ENCODE assay signal across 8 cellular contexts in genomic region chr1:12052008-12052573, GRCh38. TPM values are rescaled to one million over a fixed set of nuclear protein-coding genes. Genes with fewer than 3 reads are reported as not detected.
DNase-seq lines count a peak whose midpoint lies in the region; ATAC-seq and TF ChIP-seq lines count a peak whose summit lies in the region.

No MANE protein-coding gene starts in this region.

- peak; percentile 65 for DNase-seq in stimulated activated CD4-positive, alpha-beta T cell treated with anti-CD3 and anti-CD28 coated beads, Interleukin-15, amount 100 ng/mL, for 24 hours
- DNase-seq in stimulated activated CD4-positive, alpha-beta T cell treated with anti-CD3 and anti-CD28 coated beads, Interleukin-2, amount 100 ng/mL, for 48 hours: no peak
- peak; percentile 65 for DNase-seq in HCT116 (ENCODE audit: low read depth, low spot score)
- peak; percentile 86 for DNase-seq in adipocyte (ENCODE audit: low read depth)
- DNase-seq in inferior parietal cortex (ENCODE audit: extremely low spot score): peak; percentile 48
- peak; percentile 44 to 77 for DNase-seq in stimulated activated naive CD8-positive, alpha-beta T cell treated with anti-CD3 and anti-CD28 coated beads, Interleukin-15, amount 100 ng/mL, for 72 hours
- DNase-seq in NCI-H82 treated with DMSO at 0.1 percent for 48 hours (lab: John Stamatoyannopoulos, UW; ENCODE audit: unreplicated experiment): no peak

- H3K4me2 ChIP-seq in HCT116 (ENCODE audit: low read length): peak overlapping the region; percentile 81
- peak overlapping the region; percentile 49 for H3K4me2 ChIP-seq in Loucy (ENCODE audit: low read depth, low read length, poor library complexity, severe bottlenecking)

- no peak for TF ChIP-seq RAD21 in HCT116 (IDR thresholded peaks at IDR 0.05; ENCODE audit: low read depth)

- TF ChIP-seq CTCF in HCT116 (IDR thresholded peaks at IDR 0.05 in 2 of 3, conservative IDR thresholded peaks at IDR 0.05 in 1 of 3; ENCODE audit: borderline replicate concordance in 1 of 3, insufficient read depth in 1 of 3, low read depth in 2 of 3, low read length in 2 of 3): no peak
- TF ChIP-seq CTCF in Loucy (conservative IDR thresholded peaks at IDR 0.05; ENCODE audit: low read length): no peak

- RAD21 ChIA-PET in HCT116 (lab: Charles Lee; ENCODE audit: low non-redundant PET in 1 of 2, low total read pairs in 2 of 2, uncharacterized antibody in 2 of 2, unreplicated experiment in 2 of 2): interaction anchor here in 1 of 2 experiments (0.7 kb wide), 1 partner anchor 199 kb away, joined by 3 read pairs; no protein-coding TSS in a partner anchor

- POLR2A ChIA-PET in HCT116 (lab: Charles Lee): interaction anchor here (1.1 to 1.4 kb wide), 2 partner anchors 142 to 144 kb away, joined by 5 to 6 read pairs; no protein-coding TSS in a partner anchor

- peaks cover 16% of the 10 kb centered on the region for H3K27me3 Mint-ChIP-seq in stimulated activated naive CD8-positive, alpha-beta T cell treated with anti-CD3 and anti-CD28 coated beads, Interleukin-15, amount 100 ng/mL, for 72 hours

- H3K9me2 ChIP-seq in HCT116 (ENCODE audit: insufficient read depth): no peaks in the 10 kb centered on the region
- no peaks in the 10 kb centered on the region for H3K9me2 ChIP-seq in Loucy (replicated peaks; ENCODE audit: low read depth, low read length)

- H3K27ac Mint-ChIP-seq in stimulated activated naive CD8-positive, alpha-beta T cell treated with anti-CD3 and anti-CD28 coated beads, Interleukin-15, amount 100 ng/mL, for 72 hours: peak overlapping the region in 1 of 2 donors; percentile 47

- ATAC-seq in HCT116: peak; percentile 98
- ATAC-seq in stimulated activated naive CD8-positive, alpha-beta T cell treated with anti-CD3 and anti-CD28 coated beads, Interleukin-15, amount 100 ng/mL, for 72 hours: peak; percentile 62

- peak overlapping the region; percentile 44 to 63 for H3K4me3 Mint-ChIP-seq in stimulated activated naive CD8-positive, alpha-beta T cell treated with anti-CD3 and anti-CD28 coated beads, Interleukin-15, amount 100 ng/mL, for 72 hours

- TF ChIP-seq POLR2A in HCT116 (IDR thresholded peaks at IDR 0.05; ENCODE audit: borderline replicate concordance, extremely low read depth, insufficient read depth, insufficient read length): no peak

- peak overlapping the region; percentile 37 for H3K27ac ChIP-seq in HCT116 (ENCODE audit: low read depth, low read length)

- CTCF ChIA-PET in HCT116 (lab: Charles Lee): interaction anchor here (1.1 kb wide), 1 partner anchor 16 kb away, joined by 3 read pairs; no protein-coding TSS in a partner anchor

- no peaks in the 10 kb centered on the region for H4K20me1 ChIP-seq in HCT116 (ENCODE audit: insufficient read depth)
- H4K20me1 ChIP-seq in Loucy (ENCODE audit: insufficient read depth, low read length, poor library complexity, severe bottlenecking): no peaks in the 10 kb centered on the region

- H2AFZ ChIP-seq in HCT116 (ENCODE audit: low read depth, low read length, poor library complexity, severe bottlenecking): peak overlapping the region; percentile 70
- H2AFZ ChIP-seq in Loucy (ENCODE audit: low read length): peak overlapping the region; percentile 32

- H3K36me3 ChIP-seq in HCT116 (ENCODE audit: control insufficient read depth in 1 of 2, insufficient read depth in 2 of 2, low read length in 2 of 2) (no peaks in the 10 kb centered on the region), Loucy (ENCODE audit: insufficient read depth, low read length) (no peaks in the 10 kb centered on the region), adipocyte (ENCODE audit: control insufficient read depth, insufficient read depth, low read length, severe bottlenecking) (no peaks in the 10 kb centered on the region)

- H3K9ac ChIP-seq in HCT116 (ENCODE audit: low read length): peak overlapping the region; percentile 51
- H3K9ac ChIP-seq in Loucy (ENCODE audit: low read depth, low read length, poor library complexity, severe bottlenecking): peak overlapping the region; percentile 38
- peak overlapping the region; percentile 63 for H3K9ac ChIP-seq in adipocyte (ENCODE audit: low read length)

- peak overlapping the region; percentile 6 to 41; a peak in 3 of 4 replicates for H3K4me3 ChIP-seq in HCT116 (replicated peaks in 1 of 2; ENCODE audit: low read depth in 1 of 2, low read length in 2 of 2)
- H3K4me3 ChIP-seq in Loucy (ENCODE audit: low read length, poor library complexity, severe bottlenecking): no peak overlapping the region
- peak overlapping the region; percentile 54 for H3K4me3 ChIP-seq in adipocyte (ENCODE audit: low read length)

- no TSS peak for BruUV-seq in HCT116 (replicated peaks; lab: Mats Ljungman, UMichigan)

- H3K79me2 ChIP-seq in HCT116 (ENCODE audit: insufficient read depth, low read length) (no peaks in the 10 kb centered on the region), Loucy (ENCODE audit: insufficient read depth, low read length) (no peaks in the 10 kb centered on the region)

- no peaks in the 10 kb centered on the region for H3K27me3 ChIP-seq in HCT116 (ENCODE audit: insufficient read depth, low read length)
- no peaks in the 10 kb centered on the region for H3K27me3 ChIP-seq in Loucy (ENCODE audit: insufficient read depth, low read length, poor library complexity, severe bottlenecking)
- H3K27me3 ChIP-seq in adipocyte (replicated peaks; ENCODE audit: control insufficient read depth, insufficient read depth, low read length): peaks cover 3% of the 10 kb centered on the region

- H3F3A ChIP-seq in Loucy (ENCODE audit: low read depth): no peaks in the 10 kb centered on the region

- H3K9me3 ChIP-seq in HCT116 (ENCODE audit: control insufficient read depth in 1 of 2, insufficient read depth in 1 of 2, low read depth in 1 of 2, low read length in 2 of 2) (no peaks in the 10 kb centered on the region), Loucy (ENCODE audit: insufficient read depth, low read depth, low read length) (no peaks in the 10 kb centered on the region), adipocyte (ENCODE audit: control insufficient read depth, low read length) (no peaks in the 10 kb centered on the region)

- no peaks in the 10 kb centered on the region for H3K9me3 Mint-ChIP-seq in stimulated activated naive CD8-positive, alpha-beta T cell treated with anti-CD3 and anti-CD28 coated beads, Interleukin-15, amount 100 ng/mL, for 72 hours

- intact Hi-C loops in HCT116 (cut with micrococcal nuclease): no loop called here

- H3K4me1 ChIP-seq in HCT116 (ENCODE audit: control insufficient read depth in 1 of 2, insufficient read depth in 2 of 2, low read length in 2 of 2): peaks cover 11 to 25% of the 10 kb centered on the region in 2 experiments
- H3K4me1 ChIP-seq in Loucy (ENCODE audit: insufficient read depth, low read length, poor library complexity, severe bottlenecking): peaks cover 11% of the 10 kb centered on the region
- peaks cover 27% of the 10 kb centered on the region for H3K4me1 ChIP-seq in adipocyte (ENCODE audit: control insufficient read depth, insufficient read depth, low read length)

- peaks cover 56% of the 10 kb centered on the region for H3K4me1 Mint-ChIP-seq in stimulated activated naive CD8-positive, alpha-beta T cell treated with anti-CD3 and anti-CD28 coated beads, Interleukin-15, amount 100 ng/mL, for 72 hours

TF ChIP-seq in HCT116, 20 proteins besides CTCF, POLR2A, EP300 and RAD21:
- TF ChIP-seq REST (IDR thresholded peaks at IDR 0.05; ENCODE audit: low read depth) (no peak), SIN3A (IDR thresholded peaks at IDR 0.05; ENCODE audit: low read depth) (no peak), EZH2 (IDR thresholded peaks at IDR 0.05) (no peak), FOSL1 (IDR thresholded peaks at IDR 0.05; ENCODE audit: low read depth) (peak; percentile 91), POLR2AphosphoS5 (IDR thresholded peaks at IDR 0.05; ENCODE audit: low read depth, low read length) (peak; percentile 20; the same call in 1 of the 2 replicates), JUND (IDR thresholded peaks at IDR 0.05) (peak; percentile 87)

RNA-seq across cellular contexts. Expression of gene TNFRSF8, which starts 11.0 kb away (rescaled TPM):
- total RNA-seq in HCT116 (2021; ENCODE audit: unreplicated experiment): 0.17 TPM
- 0.09 and 0.10 TPM in 2 replicates for polyA plus RNA-seq in HCT116 (2012)

RNA-seq across cellular contexts. Expression of gene MIIP, which starts 32.8 kb away (rescaled TPM):
- 39.6 TPM for total RNA-seq in HCT116 (2021; ENCODE audit: unreplicated experiment)
- polyA plus RNA-seq in HCT116 (2012): 45.1 and 45.2 TPM in 2 replicates

Comparison
In these comparisons a context has a peak if more than half of its experiments do, and no peak if none do; other contexts are left out.
1. DNase-seq: peak in stimulated activated CD4-positive, alpha-beta T cell treated with anti-CD3 and anti-CD28 coated beads, Interleukin-15, amount 100 ng/mL, for 24 hours (single experiment), HCT116 (single experiment), adipocyte (single experiment), inferior parietal cortex (single experiment) and stimulated activated naive CD8-positive, alpha-beta T cell treated with anti-CD3 and anti-CD28 coated beads, Interleukin-15, amount 100 ng/mL, for 72 hours (2 of 2); none in stimulated activated CD4-positive, alpha-beta T cell treated with anti-CD3 and anti-CD28 coated beads, Interleukin-2, amount 100 ng/mL, for 48 hours (0 of 2) and NCI-H82 treated with DMSO at 0.1 percent for 48 hours (single experiment).
2. Peak in every context shown above with its lines, with median percentiles within 50 percentile points of each other: H3K9ac ChIP-seq.